ENCODE assay signal across 1 cellular context in the genomic region with DNA sequence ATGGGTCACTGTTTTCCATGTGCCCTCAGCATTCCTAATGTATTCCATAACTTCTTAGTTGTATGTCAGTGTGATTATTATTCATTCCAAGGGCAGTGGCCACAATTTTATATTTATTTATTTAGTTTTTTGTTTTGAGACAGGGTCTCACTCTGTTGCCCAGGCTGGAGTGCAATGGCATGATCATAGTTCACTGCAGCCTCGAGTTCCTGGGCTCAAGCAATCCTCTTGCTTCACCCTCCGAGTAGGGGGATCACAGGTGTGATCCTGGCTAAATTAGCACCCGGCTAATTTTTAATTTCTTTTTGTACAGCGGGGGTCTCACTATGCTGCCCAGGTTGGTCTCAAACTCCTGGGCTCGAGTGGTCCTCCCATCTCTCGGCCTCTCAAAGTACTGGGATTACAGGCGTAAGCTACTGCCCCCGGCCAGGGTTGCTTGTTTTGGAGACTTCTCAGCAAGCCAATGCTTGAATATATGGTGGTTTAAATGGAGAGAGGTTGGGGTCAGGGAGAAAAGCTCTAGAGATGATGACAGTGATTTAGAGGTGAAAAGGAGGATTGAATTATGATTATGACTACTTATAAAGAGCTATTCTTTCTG.
TF ChIP-seq lines count a peak whose summit lies in the region.

No MANE protein-coding gene starts in this region.

TF ChIP-seq in endothelial cell of umbilical vein, 7 proteins besides CTCF, POLR2A, EP300 and RAD21:
- TF ChIP-seq JUN (IDR thresholded peaks at IDR 0.05; ENCODE audit: borderline replicate concordance, insufficient read depth, insufficient read length, low read depth), result no peak
- TF ChIP-seq FOS (IDR thresholded peaks at IDR 0.05; ENCODE audit: borderline replicate concordance, insufficient read depth, low read length), result no peak
- no peak for TF ChIP-seq EZH2 (IDR thresholded peaks at IDR 0.05; ENCODE audit: borderline replicate concordance, low read depth, low read length, severe bottlenecking)
- no peak for TF ChIP-seq GATA2 (IDR thresholded peaks at IDR 0.05; ENCODE audit: insufficient read depth, insufficient read length, low read depth, low read length)
- no peak for TF ChIP-seq MYC (IDR thresholded peaks at IDR 0.05; ENCODE audit: low read depth, low read length)
- TF ChIP-seq, protein P1, sequence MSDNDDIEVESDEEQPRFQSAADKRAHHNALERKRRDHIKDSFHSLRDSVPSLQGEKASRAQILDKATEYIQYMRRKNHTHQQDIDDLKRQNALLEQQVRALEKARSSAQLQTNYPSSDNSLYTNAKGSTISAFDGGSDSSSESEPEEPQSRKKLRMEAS (IDR thresholded peaks at IDR 0.05; ENCODE audit: insufficient read depth, insufficient read length), result no peak
- no peak for TF ChIP-seq POLR2AphosphoS5 (IDR thresholded peaks at IDR 0.05; ENCODE audit: insufficient read depth, low read depth, low read length)
TF ChIP-seq in endothelial cell of umbilical vein: peak in this region for 0.
